Comparison of ENCODE assay signal across 1 cellular context in the genomic region with DNA sequence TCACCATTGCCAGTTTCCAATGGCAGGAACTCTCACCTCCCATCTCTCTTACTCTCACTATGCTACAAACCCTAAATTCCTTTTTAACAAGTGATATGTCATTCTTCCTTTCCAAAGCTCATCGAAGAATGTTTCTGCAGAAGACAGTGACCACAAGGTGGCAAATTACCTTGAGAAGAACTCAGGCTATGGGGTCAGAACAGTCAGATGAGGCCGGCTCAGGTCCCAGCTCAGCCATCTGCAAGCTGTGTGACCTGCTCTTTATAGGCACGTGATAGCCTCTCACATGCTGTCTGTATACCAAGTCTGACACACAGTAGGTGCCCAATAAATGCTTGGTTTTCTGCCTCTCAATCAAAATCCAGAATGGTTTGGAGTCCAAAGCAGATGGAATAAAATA.
TF ChIP-seq lines count a peak whose summit lies in the region.

No MANE protein-coding gene starts in this region.

TF ChIP-seq in GM12878, 131 proteins besides CTCF, POLR2A, EP300 and RAD21 (continued from another document):
- TF ChIP-seq, protein P1, sequence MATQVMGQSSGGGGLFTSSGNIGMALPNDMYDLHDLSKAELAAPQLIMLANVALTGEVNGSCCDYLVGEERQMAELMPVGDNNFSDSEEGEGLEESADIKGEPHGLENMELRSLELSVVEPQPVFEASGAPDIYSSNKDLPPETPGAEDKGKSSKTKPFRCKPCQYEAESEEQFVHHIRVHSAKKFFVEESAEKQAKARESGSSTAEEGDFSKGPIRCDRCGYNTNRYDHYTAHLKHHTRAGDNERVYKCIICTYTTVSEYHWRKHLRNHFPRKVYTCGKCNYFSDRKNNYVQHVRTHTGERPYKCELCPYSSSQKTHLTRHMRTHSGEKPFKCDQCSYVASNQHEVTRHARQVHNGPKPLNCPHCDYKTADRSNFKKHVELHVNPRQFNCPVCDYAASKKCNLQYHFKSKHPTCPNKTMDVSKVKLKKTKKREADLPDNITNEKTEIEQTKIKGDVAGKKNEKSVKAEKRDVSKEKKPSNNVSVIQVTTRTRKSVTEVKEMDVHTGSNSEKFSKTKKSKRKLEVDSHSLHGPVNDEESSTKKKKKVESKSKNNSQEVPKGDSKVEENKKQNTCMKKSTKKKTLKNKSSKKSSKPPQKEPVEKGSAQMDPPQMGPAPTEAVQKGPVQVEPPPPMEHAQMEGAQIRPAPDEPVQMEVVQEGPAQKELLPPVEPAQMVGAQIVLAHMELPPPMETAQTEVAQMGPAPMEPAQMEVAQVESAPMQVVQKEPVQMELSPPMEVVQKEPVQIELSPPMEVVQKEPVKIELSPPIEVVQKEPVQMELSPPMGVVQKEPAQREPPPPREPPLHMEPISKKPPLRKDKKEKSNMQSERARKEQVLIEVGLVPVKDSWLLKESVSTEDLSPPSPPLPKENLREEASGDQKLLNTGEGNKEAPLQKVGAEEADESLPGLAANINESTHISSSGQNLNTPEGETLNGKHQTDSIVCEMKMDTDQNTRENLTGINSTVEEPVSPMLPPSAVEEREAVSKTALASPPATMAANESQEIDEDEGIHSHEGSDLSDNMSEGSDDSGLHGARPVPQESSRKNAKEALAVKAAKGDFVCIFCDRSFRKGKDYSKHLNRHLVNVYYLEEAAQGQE (IDR thresholded peaks at IDR 0.05; ENCODE audit: low read depth, low read length), result no peak
- peak; percentile 48 to 52; a peak in 3 of 4 replicates for TF ChIP-seq BHLHE40 (IDR thresholded peaks at IDR 0.05; ENCODE audit: borderline replicate concordance in 1 of 2, low read depth in 2 of 2, low read length in 1 of 2)
- TF ChIP-seq MTA2 (IDR thresholded peaks at IDR 0.05; ENCODE audit: low read depth), result no peak
- no peak for TF ChIP-seq PML (IDR thresholded peaks at IDR 0.05; ENCODE audit: low read length)
- TF ChIP-seq, protein P2, sequence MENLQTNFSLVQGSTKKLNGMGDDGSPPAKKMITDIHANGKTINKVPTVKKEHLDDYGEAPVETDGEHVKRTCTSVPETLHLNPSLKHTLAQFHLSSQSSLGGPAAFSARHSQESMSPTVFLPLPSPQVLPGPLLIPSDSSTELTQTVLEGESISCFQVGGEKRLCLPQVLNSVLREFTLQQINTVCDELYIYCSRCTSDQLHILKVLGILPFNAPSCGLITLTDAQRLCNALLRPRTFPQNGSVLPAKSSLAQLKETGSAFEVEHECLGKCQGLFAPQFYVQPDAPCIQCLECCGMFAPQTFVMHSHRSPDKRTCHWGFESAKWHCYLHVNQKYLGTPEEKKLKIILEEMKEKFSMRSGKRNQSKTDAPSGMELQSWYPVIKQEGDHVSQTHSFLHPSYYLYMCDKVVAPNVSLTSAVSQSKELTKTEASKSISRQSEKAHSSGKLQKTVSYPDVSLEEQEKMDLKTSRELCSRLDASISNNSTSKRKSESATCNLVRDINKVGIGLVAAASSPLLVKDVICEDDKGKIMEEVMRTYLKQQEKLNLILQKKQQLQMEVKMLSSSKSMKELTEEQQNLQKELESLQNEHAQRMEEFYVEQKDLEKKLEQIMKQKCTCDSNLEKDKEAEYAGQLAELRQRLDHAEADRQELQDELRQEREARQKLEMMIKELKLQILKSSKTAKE (IDR thresholded peaks at IDR 0.05; ENCODE audit: low read depth, poor library complexity, severe bottlenecking), result no peak
- no peak for TF ChIP-seq CBX3 (IDR thresholded peaks at IDR 0.05; ENCODE audit: borderline replicate concordance, low read depth)
- TF ChIP-seq, protein P3, sequence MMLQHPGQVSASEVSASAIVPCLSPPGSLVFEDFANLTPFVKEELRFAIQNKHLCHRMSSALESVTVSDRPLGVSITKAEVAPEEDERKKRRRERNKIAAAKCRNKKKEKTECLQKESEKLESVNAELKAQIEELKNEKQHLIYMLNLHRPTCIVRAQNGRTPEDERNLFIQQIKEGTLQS (IDR thresholded peaks at IDR 0.05; ENCODE audit: borderline replicate concordance, extremely low read depth, low read depth, low read length), result no peak
- TF ChIP-seq, protein P4, sequence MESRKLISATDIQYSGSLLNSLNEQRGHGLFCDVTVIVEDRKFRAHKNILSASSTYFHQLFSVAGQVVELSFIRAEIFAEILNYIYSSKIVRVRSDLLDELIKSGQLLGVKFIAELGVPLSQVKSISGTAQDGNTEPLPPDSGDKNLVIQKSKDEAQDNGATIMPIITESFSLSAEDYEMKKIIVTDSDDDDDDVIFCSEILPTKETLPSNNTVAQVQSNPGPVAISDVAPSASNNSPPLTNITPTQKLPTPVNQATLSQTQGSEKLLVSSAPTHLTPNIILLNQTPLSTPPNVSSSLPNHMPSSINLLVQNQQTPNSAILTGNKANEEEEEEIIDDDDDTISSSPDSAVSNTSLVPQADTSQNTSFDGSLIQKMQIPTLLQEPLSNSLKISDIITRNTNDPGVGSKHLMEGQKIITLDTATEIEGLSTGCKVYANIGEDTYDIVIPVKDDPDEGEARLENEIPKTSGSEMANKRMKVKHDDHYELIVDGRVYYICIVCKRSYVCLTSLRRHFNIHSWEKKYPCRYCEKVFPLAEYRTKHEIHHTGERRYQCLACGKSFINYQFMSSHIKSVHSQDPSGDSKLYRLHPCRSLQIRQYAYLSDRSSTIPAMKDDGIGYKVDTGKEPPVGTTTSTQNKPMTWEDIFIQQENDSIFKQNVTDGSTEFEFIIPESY (IDR thresholded peaks at IDR 0.05), result no peak
- no peak for TF ChIP-seq NR2C1 (IDR thresholded peaks at IDR 0.05)
- no peak for TF ChIP-seq RFX5 (IDR thresholded peaks at IDR 0.05; ENCODE audit: low read depth, low read length)
- TF ChIP-seq, protein P5, sequence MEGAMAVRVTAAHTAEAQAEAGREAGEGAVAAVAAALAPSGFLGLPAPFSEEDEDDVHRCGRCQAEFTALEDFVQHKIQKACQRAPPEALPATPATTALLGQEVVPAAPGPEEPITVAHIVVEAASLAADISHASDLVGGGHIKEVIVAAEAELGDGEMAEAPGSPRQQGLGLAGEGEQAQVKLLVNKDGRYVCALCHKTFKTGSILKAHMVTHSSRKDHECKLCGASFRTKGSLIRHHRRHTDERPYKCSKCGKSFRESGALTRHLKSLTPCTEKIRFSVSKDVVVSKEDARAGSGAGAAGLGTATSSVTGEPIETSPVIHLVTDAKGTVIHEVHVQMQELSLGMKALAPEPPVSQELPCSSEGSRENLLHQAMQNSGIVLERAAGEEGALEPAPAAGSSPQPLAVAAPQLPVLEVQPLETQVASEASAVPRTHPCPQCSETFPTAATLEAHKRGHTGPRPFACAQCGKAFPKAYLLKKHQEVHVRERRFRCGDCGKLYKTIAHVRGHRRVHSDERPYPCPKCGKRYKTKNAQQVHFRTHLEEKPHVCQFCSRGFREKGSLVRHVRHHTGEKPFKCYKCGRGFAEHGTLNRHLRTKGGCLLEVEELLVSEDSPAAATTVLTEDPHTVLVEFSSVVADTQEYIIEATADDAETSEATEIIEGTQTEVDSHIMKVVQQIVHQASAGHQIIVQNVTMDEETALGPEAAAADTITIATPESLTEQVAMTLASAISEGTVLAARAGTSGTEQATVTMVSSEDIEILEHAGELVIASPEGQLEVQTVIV (IDR thresholded peaks at IDR 0.05; ENCODE audit: borderline replicate concordance, partially characterized antibody), result no peak
- no peak for TF ChIP-seq SP1 (IDR thresholded peaks at IDR 0.05; ENCODE audit: low read depth, low read length)
- no peak for TF ChIP-seq ASH2L (IDR thresholded peaks at IDR 0.05; ENCODE audit: borderline replicate concordance, low read depth)
- no peak for TF ChIP-seq BMI1 (IDR thresholded peaks at IDR 0.05; ENCODE audit: borderline replicate concordance)
- no peak for TF ChIP-seq SMAD1 (IDR thresholded peaks at IDR 0.05; ENCODE audit: low read depth, partially characterized antibody)
- no peak for TF ChIP-seq SPI1 (IDR thresholded peaks at IDR 0.05; ENCODE audit: borderline replicate concordance, insufficient read depth, low read depth, low read length)
- TF ChIP-seq, protein P6, sequence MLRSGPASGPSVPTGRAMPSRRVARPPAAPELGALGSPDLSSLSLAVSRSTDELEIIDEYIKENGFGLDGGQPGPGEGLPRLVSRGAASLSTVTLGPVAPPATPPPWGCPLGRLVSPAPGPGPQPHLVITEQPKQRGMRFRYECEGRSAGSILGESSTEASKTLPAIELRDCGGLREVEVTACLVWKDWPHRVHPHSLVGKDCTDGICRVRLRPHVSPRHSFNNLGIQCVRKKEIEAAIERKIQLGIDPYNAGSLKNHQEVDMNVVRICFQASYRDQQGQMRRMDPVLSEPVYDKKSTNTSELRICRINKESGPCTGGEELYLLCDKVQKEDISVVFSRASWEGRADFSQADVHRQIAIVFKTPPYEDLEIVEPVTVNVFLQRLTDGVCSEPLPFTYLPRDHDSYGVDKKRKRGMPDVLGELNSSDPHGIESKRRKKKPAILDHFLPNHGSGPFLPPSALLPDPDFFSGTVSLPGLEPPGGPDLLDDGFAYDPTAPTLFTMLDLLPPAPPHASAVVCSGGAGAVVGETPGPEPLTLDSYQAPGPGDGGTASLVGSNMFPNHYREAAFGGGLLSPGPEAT (IDR thresholded peaks at IDR 0.05; ENCODE audit: low read depth), result no peak
- no peak for TF ChIP-seq ZNF24 (IDR thresholded peaks at IDR 0.05)
- TF ChIP-seq, protein P7, sequence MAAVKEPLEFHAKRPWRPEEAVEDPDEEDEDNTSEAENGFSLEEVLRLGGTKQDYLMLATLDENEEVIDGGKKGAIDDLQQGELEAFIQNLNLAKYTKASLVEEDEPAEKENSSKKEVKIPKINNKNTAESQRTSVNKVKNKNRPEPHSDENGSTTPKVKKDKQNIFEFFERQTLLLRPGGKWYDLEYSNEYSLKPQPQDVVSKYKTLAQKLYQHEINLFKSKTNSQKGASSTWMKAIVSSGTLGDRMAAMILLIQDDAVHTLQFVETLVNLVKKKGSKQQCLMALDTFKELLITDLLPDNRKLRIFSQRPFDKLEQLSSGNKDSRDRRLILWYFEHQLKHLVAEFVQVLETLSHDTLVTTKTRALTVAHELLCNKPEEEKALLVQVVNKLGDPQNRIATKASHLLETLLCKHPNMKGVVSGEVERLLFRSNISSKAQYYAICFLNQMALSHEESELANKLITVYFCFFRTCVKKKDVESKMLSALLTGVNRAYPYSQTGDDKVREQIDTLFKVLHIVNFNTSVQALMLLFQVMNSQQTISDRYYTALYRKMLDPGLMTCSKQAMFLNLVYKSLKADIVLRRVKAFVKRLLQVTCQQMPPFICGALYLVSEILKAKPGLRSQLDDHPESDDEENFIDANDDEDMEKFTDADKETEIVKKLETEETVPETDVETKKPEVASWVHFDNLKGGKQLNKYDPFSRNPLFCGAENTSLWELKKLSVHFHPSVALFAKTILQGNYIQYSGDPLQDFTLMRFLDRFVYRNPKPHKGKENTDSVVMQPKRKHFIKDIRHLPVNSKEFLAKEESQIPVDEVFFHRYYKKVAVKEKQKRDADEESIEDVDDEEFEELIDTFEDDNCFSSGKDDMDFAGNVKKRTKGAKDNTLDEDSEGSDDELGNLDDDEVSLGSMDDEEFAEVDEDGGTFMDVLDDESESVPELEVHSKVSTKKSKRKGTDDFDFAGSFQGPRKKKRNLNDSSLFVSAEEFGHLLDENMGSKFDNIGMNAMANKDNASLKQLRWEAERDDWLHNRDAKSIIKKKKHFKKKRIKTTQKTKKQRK (IDR thresholded peaks at IDR 0.05; ENCODE audit: low read depth, low read length), result no peak
- TF ChIP-seq, protein P8, sequence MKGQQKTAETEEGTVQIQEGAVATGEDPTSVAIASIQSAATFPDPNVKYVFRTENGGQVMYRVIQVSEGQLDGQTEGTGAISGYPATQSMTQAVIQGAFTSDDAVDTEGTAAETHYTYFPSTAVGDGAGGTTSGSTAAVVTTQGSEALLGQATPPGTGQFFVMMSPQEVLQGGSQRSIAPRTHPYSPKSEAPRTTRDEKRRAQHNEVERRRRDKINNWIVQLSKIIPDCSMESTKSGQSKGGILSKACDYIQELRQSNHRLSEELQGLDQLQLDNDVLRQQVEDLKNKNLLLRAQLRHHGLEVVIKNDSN (IDR thresholded peaks at IDR 0.05; ENCODE audit: borderline replicate concordance, extremely low read length, insufficient read depth, low read depth, low read length), result peak; percentile 13
- no peak for TF ChIP-seq SMAD5 (IDR thresholded peaks at IDR 0.05; ENCODE audit: low read depth)
- TF ChIP-seq SMC3 (IDR thresholded peaks at IDR 0.05; ENCODE audit: borderline replicate concordance, low read length), result peak; percentile 45; the same call in 1 of the 2 replicates
- TF ChIP-seq, protein P9, sequence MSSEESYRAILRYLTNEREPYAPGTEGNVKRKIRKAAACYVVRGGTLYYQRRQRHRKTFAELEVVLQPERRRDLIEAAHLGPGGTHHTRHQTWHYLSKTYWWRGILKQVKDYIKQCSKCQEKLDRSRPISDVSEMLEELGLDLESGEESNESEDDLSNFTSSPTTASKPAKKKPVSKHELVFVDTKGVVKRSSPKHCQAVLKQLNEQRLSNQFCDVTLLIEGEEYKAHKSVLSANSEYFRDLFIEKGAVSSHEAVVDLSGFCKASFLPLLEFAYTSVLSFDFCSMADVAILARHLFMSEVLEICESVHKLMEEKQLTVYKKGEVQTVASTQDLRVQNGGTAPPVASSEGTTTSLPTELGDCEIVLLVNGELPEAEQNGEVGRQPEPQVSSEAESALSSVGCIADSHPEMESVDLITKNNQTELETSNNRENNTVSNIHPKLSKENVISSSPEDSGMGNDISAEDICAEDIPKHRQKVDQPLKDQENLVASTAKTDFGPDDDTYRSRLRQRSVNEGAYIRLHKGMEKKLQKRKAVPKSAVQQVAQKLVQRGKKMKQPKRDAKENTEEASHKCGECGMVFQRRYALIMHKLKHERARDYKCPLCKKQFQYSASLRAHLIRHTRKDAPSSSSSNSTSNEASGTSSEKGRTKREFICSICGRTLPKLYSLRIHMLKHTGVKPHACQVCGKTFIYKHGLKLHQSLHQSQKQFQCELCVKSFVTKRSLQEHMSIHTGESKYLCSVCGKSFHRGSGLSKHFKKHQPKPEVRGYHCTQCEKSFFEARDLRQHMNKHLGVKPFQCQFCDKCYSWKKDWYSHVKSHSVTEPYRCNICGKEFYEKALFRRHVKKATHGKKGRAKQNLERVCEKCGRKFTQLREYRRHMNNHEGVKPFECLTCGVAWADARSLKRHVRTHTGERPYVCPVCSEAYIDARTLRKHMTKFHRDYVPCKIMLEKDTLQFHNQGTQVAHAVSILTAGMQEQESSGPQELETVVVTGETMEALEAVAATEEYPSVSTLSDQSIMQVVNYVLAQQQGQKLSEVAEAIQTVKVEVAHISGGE (CRISPR knock-in tag; IDR thresholded peaks at IDR 0.05), result no peak
